In genomic region chr7:110718514-110719205, GRCh38 we compare ENCODE assay signal across 1 cellular context.
TF ChIP-seq lines count a peak whose summit lies in the region.

No MANE protein-coding gene starts in this region.

TF ChIP-seq in H1, 55 proteins besides CTCF, POLR2A, EP300 and RAD21 (continued from another document):
- TF ChIP-seq, protein P1, sequence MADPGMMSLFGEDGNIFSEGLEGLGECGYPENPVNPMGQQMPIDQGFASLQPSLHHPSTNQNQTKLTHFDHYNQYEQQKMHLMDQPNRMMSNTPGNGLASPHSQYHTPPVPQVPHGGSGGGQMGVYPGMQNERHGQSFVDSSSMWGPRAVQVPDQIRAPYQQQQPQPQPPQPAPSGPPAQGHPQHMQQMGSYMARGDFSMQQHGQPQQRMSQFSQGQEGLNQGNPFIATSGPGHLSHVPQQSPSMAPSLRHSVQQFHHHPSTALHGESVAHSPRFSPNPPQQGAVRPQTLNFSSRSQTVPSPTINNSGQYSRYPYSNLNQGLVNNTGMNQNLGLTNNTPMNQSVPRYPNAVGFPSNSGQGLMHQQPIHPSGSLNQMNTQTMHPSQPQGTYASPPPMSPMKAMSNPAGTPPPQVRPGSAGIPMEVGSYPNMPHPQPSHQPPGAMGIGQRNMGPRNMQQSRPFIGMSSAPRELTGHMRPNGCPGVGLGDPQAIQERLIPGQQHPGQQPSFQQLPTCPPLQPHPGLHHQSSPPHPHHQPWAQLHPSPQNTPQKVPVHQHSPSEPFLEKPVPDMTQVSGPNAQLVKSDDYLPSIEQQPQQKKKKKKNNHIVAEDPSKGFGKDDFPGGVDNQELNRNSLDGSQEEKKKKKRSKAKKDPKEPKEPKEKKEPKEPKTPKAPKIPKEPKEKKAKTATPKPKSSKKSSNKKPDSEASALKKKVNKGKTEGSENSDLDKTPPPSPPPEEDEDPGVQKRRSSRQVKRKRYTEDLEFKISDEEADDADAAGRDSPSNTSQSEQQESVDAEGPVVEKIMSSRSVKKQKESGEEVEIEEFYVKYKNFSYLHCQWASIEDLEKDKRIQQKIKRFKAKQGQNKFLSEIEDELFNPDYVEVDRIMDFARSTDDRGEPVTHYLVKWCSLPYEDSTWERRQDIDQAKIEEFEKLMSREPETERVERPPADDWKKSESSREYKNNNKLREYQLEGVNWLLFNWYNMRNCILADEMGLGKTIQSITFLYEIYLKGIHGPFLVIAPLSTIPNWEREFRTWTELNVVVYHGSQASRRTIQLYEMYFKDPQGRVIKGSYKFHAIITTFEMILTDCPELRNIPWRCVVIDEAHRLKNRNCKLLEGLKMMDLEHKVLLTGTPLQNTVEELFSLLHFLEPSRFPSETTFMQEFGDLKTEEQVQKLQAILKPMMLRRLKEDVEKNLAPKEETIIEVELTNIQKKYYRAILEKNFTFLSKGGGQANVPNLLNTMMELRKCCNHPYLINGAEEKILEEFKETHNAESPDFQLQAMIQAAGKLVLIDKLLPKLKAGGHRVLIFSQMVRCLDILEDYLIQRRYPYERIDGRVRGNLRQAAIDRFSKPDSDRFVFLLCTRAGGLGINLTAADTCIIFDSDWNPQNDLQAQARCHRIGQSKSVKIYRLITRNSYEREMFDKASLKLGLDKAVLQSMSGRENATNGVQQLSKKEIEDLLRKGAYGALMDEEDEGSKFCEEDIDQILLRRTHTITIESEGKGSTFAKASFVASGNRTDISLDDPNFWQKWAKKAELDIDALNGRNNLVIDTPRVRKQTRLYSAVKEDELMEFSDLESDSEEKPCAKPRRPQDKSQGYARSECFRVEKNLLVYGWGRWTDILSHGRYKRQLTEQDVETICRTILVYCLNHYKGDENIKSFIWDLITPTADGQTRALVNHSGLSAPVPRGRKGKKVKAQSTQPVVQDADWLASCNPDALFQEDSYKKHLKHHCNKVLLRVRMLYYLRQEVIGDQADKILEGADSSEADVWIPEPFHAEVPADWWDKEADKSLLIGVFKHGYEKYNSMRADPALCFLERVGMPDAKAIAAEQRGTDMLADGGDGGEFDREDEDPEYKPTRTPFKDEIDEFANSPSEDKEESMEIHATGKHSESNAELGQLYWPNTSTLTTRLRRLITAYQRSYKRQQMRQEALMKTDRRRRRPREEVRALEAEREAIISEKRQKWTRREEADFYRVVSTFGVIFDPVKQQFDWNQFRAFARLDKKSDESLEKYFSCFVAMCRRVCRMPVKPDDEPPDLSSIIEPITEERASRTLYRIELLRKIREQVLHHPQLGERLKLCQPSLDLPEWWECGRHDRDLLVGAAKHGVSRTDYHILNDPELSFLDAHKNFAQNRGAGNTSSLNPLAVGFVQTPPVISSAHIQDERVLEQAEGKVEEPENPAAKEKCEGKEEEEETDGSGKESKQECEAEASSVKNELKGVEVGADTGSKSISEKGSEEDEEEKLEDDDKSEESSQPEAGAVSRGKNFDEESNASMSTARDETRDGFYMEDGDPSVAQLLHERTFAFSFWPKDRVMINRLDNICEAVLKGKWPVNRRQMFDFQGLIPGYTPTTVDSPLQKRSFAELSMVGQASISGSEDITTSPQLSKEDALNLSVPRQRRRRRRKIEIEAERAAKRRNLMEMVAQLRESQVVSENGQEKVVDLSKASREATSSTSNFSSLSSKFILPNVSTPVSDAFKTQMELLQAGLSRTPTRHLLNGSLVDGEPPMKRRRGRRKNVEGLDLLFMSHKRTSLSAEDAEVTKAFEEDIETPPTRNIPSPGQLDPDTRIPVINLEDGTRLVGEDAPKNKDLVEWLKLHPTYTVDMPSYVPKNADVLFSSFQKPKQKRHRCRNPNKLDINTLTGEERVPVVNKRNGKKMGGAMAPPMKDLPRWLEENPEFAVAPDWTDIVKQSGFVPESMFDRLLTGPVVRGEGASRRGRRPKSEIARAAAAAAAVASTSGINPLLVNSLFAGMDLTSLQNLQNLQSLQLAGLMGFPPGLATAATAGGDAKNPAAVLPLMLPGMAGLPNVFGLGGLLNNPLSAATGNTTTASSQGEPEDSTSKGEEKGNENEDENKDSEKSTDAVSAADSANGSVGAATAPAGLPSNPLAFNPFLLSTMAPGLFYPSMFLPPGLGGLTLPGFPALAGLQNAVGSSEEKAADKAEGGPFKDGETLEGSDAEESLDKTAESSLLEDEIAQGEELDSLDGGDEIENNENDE (IDR thresholded peaks at IDR 0.05; ENCODE audit: insufficient replicate concordance, low read length), result peak; percentile 92
